23 cellular contexts compared by ENCODE assay signal in genomic region chr22:48306284-48306683, GRCh38.
DNase-seq lines count a peak whose midpoint lies in the region; ATAC-seq, FAIRE-seq and TF ChIP-seq lines count a peak whose summit lies in the region.
"Had no signal": no experiment of that assay in that cellular context is flagged by ENCODE, and none has a peak within 500 bp of the region (broad histone marks: within the 10 kb centered on the region; RNA-seq: fewer than 3 reads in every experiment).

No MANE protein-coding gene starts in this region.

- no peak for ATAC-seq in Right ventricle myocardium inferior
- ATAC-seq: CD8-positive, alpha-beta T cell had no signal

- WGBS in ovary, 3 donors = 89 to 93% (median 92%) methylated on average over 8 of the region's 8 CpGs

- H3K36me3 ChIP-seq in kidney (ENCODE audit: control insufficient read depth in 1 of 2, insufficient read depth in 2 of 2, low read length in 2 of 2) = no peaks in the 10 kb centered on the region
- H3K36me3 ChIP-seq in ovary = no peaks in the 10 kb centered on the region
- H3K36me3 ChIP-seq: BLaER1, HAP-1 had no signal

- no peaks in the 10 kb centered on the region for H3K27me3 ChIP-seq in ovary
- H3K27me3 ChIP-seq: BLaER1 had no signal

- intact Hi-C loops in cardiac septum (cut with DNase I) = no loop called here
- intact Hi-C loops in Right ventricle myocardium inferior (cut with DNase I) = no loop called here
- intact Hi-C loops in kidney (cut with DNase I) = no loop called here
- intact Hi-C loops in ovary (cut with DNase I) = no loop called here

- no peak overlapping the region for H3K9ac ChIP-seq in kidney (ENCODE audit: low read length in 2 of 2)
- H3K9ac ChIP-seq: BLaER1 had no signal

- DNase-seq in cardiac septum (ENCODE audit: low spot score) (peak; percentile 55), Right ventricle myocardium inferior (ENCODE audit: missing footprints) (no peak), kidney (peak; percentile 63), neural crest cell (ENCODE audit: low read depth, low spot score) (no peak), ovary (no peak)
- no peak for DNase-seq in effector CD4-positive, alpha-beta T cell
- DNase-seq: Caco-2; CD4-positive, CD25-positive, alpha-beta regulatory T cell; DMS153; DND-41; GOT3; HFFc6 had no signal

- H3K4me3 ChIP-seq in kidney (ENCODE audit: low read length in 2 of 2) (no peak overlapping the region), ovary (no peak overlapping the region)
- H3K4me3 ChIP-seq: BLaER1, HAP-1 had no signal

- no peaks in the 10 kb centered on the region for H3K4me1 Mint-ChIP-seq in neural crest cell
- H3K4me1 Mint-ChIP-seq: B cell; CD4-positive, CD25-positive, alpha-beta regulatory T cell had no signal

- no peaks in the 10 kb centered on the region for H3K9me3 Mint-ChIP-seq in neural crest cell

- no peak overlapping the region for H3K27ac ChIP-seq in kidney (ENCODE audit: low read depth in 2 of 2, low read length in 2 of 2)
- no peak overlapping the region for H3K27ac ChIP-seq in ovary
- H3K27ac ChIP-seq: 22Rv1, BLaER1, C4-2B had no signal

- H3K4me1 ChIP-seq in kidney (ENCODE audit: control insufficient read depth in 1 of 2, insufficient read depth in 1 of 2, low read depth in 1 of 2, low read length in 2 of 2) (no peaks in the 10 kb centered on the region), ovary (ENCODE audit: insufficient read depth) (peaks cover 5% of the 10 kb centered on the region)
- H3K4me1 ChIP-seq: Caco-2, HAP-1 had no signal

- TF ChIP-seq POLR2A in ovary (IDR thresholded peaks at IDR 0.05) = no peak

- no peaks in the 10 kb centered on the region for H3K27me3 Mint-ChIP-seq in neural crest cell (ENCODE audit: low read depth)
- H3K27me3 Mint-ChIP-seq: B cell; CD4-positive, CD25-positive, alpha-beta regulatory T cell had no signal

- H3K9me3 ChIP-seq in kidney (ENCODE audit: control insufficient read depth in 1 of 2, low read length in 2 of 2) = no peaks in the 10 kb centered on the region
- no peaks in the 10 kb centered on the region for H3K9me3 ChIP-seq in ovary
- H3K9me3 ChIP-seq: Caco-2, HAP-1 had no signal

- peak overlapping the region; percentile 27 for H3K27ac Mint-ChIP-seq in neural crest cell (ENCODE audit: unreplicated experiment)
- H3K27ac Mint-ChIP-seq: B cell; CD4-positive, CD25-positive, alpha-beta regulatory T cell; CD8-positive, alpha-beta T cell; HFFc6 had no signal

- no peak overlapping the region for H3K4me3 Mint-ChIP-seq in neural crest cell
- H3K4me3 Mint-ChIP-seq: B cell; CD4-positive, CD25-positive, alpha-beta regulatory T cell; CD8-positive, alpha-beta T cell; HFFc6 had no signal

- FAIRE-seq in kidney (lab: Jason Lieb, UNC) = no peak
- FAIRE-seq: A204.1, G401.6, GM12892, GM18507, H54 had no signal

- TF ChIP-seq CTCF in kidney (IDR thresholded peaks at IDR 0.05; ENCODE audit: borderline replicate concordance, extremely low read depth, insufficient read depth) = no peak
- TF ChIP-seq CTCF in neural crest cell (conservative IDR thresholded peaks at IDR 0.05) = no peak
- TF ChIP-seq CTCF in ovary (IDR thresholded peaks at IDR 0.05) = no peak

- no peak for TF ChIP-seq EP300 in ovary (IDR thresholded peaks at IDR 0.05)

- no peaks in the 10 kb centered on the region for H3K36me3 Mint-ChIP-seq in neural crest cell (ENCODE audit: low read depth)
- H3K36me3 Mint-ChIP-seq: CD4-positive, CD25-positive, alpha-beta regulatory T cell; CD8-positive, alpha-beta T cell had no signal

Comparison
In these comparisons a context has a peak if more than half of its experiments do, and no peak if none do; other contexts are left out.
1. DNase-seq: peak in cardiac septum (single experiment) and kidney (single experiment); none in Right ventricle myocardium inferior (single experiment), neural crest cell (single experiment), effector CD4-positive, alpha-beta T cell (single experiment) and ovary (0 of 5).